Comparison of ENCODE assay signal across 12 cellular contexts in the genomic region with DNA sequence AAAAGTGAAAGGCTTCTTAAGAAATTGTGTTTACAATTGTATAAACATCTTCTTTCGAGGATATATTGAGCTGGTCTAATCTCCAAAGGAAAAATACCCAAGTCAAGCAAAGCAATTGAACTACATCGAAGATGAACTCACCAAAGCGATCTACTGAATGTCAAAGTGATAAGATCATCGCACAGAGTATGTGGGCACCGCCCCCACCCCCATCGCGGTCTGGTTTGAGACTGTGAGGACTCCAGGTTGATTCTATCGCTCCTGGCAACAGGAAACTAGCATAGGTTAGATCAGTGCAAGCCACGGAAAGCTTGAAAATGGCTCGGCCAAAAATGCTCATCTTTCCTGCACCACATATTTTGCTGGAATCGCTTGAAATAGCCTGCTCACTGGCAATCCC.
DNase-seq lines count a peak whose midpoint lies in the region; ATAC-seq and TF ChIP-seq lines count a peak whose summit lies in the region.
"Had no signal": no experiment of that assay in that cellular context is flagged by ENCODE, and none has a peak within 500 bp of the region (broad histone marks: within the 10 kb centered on the region; RNA-seq: fewer than 3 reads in every experiment).

No MANE protein-coding gene starts in this region.

- TF ChIP-seq CTCF in CD4-positive, alpha-beta T cell (IDR thresholded peaks at IDR 0.05): no peak
- no peak for TF ChIP-seq CTCF in osteocyte (IDR thresholded peaks at IDR 0.05)
- TF ChIP-seq CTCF in WTC11 (IDR thresholded peaks at IDR 0.05): no peak

- H3K4me3 Mint-ChIP-seq in CD4-positive, alpha-beta T cell: peak overlapping the region; percentile 68
- H3K4me3 Mint-ChIP-seq in activated naive CD4-positive, alpha-beta T cell treated with anti-CD3 and anti-CD28 coated beads, Interleukin-2, amount 10 ng/mL, durations not matched to agents 7 days and 5 days: no peak overlapping the region
- H3K4me3 Mint-ChIP-seq in osteocyte (ENCODE audit: unreplicated experiment): no peak overlapping the region
- no peak overlapping the region for H3K4me3 Mint-ChIP-seq in WTC11

- POLR2A ChIA-PET in CD4-positive, alpha-beta T cell (lab: Charles Lee): interaction anchor here (0.8 to 1.2 kb wide), 3 partner anchors 9 to 133 kb away, joined by 3 read pairs; a partner anchor contains a TSS
- POLR2A ChIA-PET in WTC11 (lab: Charles Lee): no interaction called here

- intact Hi-C loops in CD4-positive, alpha-beta T cell (cut with DNase I, micrococcal nuclease): no loop called here

- ATAC-seq in CD4-positive, alpha-beta T cell (ENCODE audit: poor library complexity): peak; percentile 96
- no peak for ATAC-seq in WTC11

- no peak overlapping the region for H3K27ac ChIP-seq in CD4-positive, alpha-beta T cell (ENCODE audit: low read depth, low read length)
- H3K27ac ChIP-seq: coronary artery had no signal

- no peaks in the 10 kb centered on the region for H3K9me3 Mint-ChIP-seq in CD4-positive, alpha-beta T cell
- no peaks in the 10 kb centered on the region for H3K9me3 Mint-ChIP-seq in activated naive CD4-positive, alpha-beta T cell treated with anti-CD3 and anti-CD28 coated beads, Interleukin-2, amount 10 ng/mL, durations not matched to agents 7 days and 5 days
- H3K9me3 Mint-ChIP-seq in osteocyte (ENCODE audit: unreplicated experiment) (no peaks in the 10 kb centered on the region), WTC11 (no peaks in the 10 kb centered on the region)

- H3K27ac Mint-ChIP-seq in CD4-positive, alpha-beta T cell: peak overlapping the region; percentile 74
- H3K27ac Mint-ChIP-seq in activated naive CD4-positive, alpha-beta T cell treated with anti-CD3 and anti-CD28 coated beads, Interleukin-2, amount 10 ng/mL, durations not matched to agents 7 days and 5 days: no peak overlapping the region
- H3K27ac Mint-ChIP-seq in osteocyte (ENCODE audit: unreplicated experiment) (no peak overlapping the region), WTC11 (no peak overlapping the region)

- CTCF ChIA-PET in CD4-positive, alpha-beta T cell (lab: Charles Lee): interaction anchor here (3.5 kb wide), 1 partner anchor 15 kb away, joined by 13 read pairs; no protein-coding TSS in a partner anchor
- CTCF ChIA-PET in activated naive CD4-positive, alpha-beta T cell treated with anti-CD3 and anti-CD28 coated beads, Interleukin-2, amount 10 ng/mL, durations not matched to agents 7 days and 5 days (lab: Charles Lee): interaction anchor here (1.3 to 1.4 kb wide), 2 partner anchors 11 to 15 kb away, joined by 3 to 5 read pairs; no protein-coding TSS in a partner anchor
- CTCF ChIA-PET in WTC11 (lab: Charles Lee): interaction anchor here (1.5 to 3.7 kb wide), 3 partner anchors 12 to 45 kb away, joined by 4 to 22 read pairs (median 7); no protein-coding TSS in a partner anchor

- DNase-seq in CD4-positive, alpha-beta T cell: peak; percentile 40 to 71 (median 60)
- peak; percentile 70 to 77 for DNase-seq in activated CD4-positive, alpha-beta T cell treated with anti-CD3 and anti-CD28 coated beads, Interleukin-2, amount 50 U/mL, for 48 hours
- DNase-seq in activated naive CD4-positive, alpha-beta T cell treated with anti-CD3 and anti-CD28 coated beads, Interleukin-2, amount 10 ng/mL, durations not matched to agents 7 days and 5 days: peak; percentile 69
- peak; percentile 41 to 44 for DNase-seq in stimulated activated CD4-positive, alpha-beta T cell treated with anti-CD3 and anti-CD28 coated beads, Interleukin-1b, Interleukin-23, amount 100 ng/mL, for 4 hours (ENCODE audit: low read depth in 2 of 2)
- DNase-seq in NCI-H2107 (lab: John Stamatoyannopoulos, UW) (no peak), osteocyte (ENCODE audit: extremely low spot score, unreplicated experiment) (no peak), WTC11 (ENCODE audit: low spot score) (no peak), occipital lobe (lab: John Stamatoyannopoulos, UW) (no peak)
- DNase-seq: kidney, MM.1S, NCI-H446 had no signal

- peaks cover 8% of the 10 kb centered on the region for H3K27me3 Mint-ChIP-seq in CD4-positive, alpha-beta T cell
- H3K27me3 Mint-ChIP-seq in activated naive CD4-positive, alpha-beta T cell treated with anti-CD3 and anti-CD28 coated beads, Interleukin-2, amount 10 ng/mL, durations not matched to agents 7 days and 5 days: peaks cover 45% of the 10 kb centered on the region
- H3K27me3 Mint-ChIP-seq in osteocyte (ENCODE audit: unreplicated experiment): peaks cover 19% of the 10 kb centered on the region
- no peaks in the 10 kb centered on the region; the same call in 1 of the 2 replicates for H3K27me3 Mint-ChIP-seq in WTC11 (ENCODE audit: low read depth)

- no peaks in the 10 kb centered on the region for H3K9me3 ChIP-seq in CD4-positive, alpha-beta T cell (ENCODE audit: control insufficient read depth, low read length)

- H3K4me1 Mint-ChIP-seq in CD4-positive, alpha-beta T cell (ENCODE audit: low read depth): peaks cover 52% of the 10 kb centered on the region
- H3K4me1 Mint-ChIP-seq in activated naive CD4-positive, alpha-beta T cell treated with anti-CD3 and anti-CD28 coated beads, Interleukin-2, amount 10 ng/mL, durations not matched to agents 7 days and 5 days: peaks cover 37% of the 10 kb centered on the region
- peaks cover 12% of the 10 kb centered on the region for H3K4me1 Mint-ChIP-seq in osteocyte (ENCODE audit: unreplicated experiment)
- H3K4me1 Mint-ChIP-seq in WTC11: peaks cover 24% of the 10 kb centered on the region

- H3K27me3 ChIP-seq in CD4-positive, alpha-beta T cell (ENCODE audit: control insufficient read depth, insufficient read depth, low read length): peaks cover 3% of the 10 kb centered on the region

- H3K36me3 Mint-ChIP-seq in CD4-positive, alpha-beta T cell (ENCODE audit: low read depth): no peaks in the 10 kb centered on the region
- no peaks in the 10 kb centered on the region for H3K36me3 Mint-ChIP-seq in activated naive CD4-positive, alpha-beta T cell treated with anti-CD3 and anti-CD28 coated beads, Interleukin-2, amount 10 ng/mL, durations not matched to agents 7 days and 5 days
- H3K36me3 Mint-ChIP-seq in osteocyte (ENCODE audit: unreplicated experiment) (no peaks in the 10 kb centered on the region), WTC11 (no peaks in the 10 kb centered on the region)

TF ChIP-seq in WTC11, 78 proteins besides CTCF, POLR2A, EP300 and RAD21:
- TF ChIP-seq ZNF121 (CRISPR knock-in tag; IDR thresholded peaks at IDR 0.05) (no peak), KAT7 (CRISPR knock-in tag; IDR thresholded peaks at IDR 0.05; ENCODE audit: borderline replicate concordance) (no peak), ZNF671 (CRISPR knock-in tag; IDR thresholded peaks at IDR 0.05) (no peak), ZNF396 (CRISPR knock-in tag; IDR thresholded peaks at IDR 0.05; ENCODE audit: borderline replicate concordance) (no peak), TCF7 (CRISPR knock-in tag; IDR thresholded peaks at IDR 0.05; ENCODE audit: low read depth) (no peak), GRHL2 (CRISPR knock-in tag; IDR thresholded peaks at IDR 0.05; ENCODE audit: insufficient replicate concordance, severe bottlenecking) (no peak)
- TF ChIP-seq, protein P1, sequence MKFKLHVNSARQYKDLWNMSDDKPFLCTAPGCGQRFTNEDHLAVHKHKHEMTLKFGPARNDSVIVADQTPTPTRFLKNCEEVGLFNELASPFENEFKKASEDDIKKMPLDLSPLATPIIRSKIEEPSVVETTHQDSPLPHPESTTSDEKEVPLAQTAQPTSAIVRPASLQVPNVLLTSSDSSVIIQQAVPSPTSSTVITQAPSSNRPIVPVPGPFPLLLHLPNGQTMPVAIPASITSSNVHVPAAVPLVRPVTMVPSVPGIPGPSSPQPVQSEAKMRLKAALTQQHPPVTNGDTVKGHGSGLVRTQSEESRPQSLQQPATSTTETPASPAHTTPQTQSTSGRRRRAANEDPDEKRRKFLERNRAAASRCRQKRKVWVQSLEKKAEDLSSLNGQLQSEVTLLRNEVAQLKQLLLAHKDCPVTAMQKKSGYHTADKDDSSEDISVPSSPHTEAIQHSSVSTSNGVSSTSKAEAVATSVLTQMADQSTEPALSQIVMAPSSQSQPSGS (CRISPR knock-in tag; IDR thresholded peaks at IDR 0.05; ENCODE audit: borderline replicate concordance, low read depth): no peak

Comparison
In these comparisons a context has a peak if more than half of its experiments do, and no peak if none do; other contexts are left out.
1. DNase-seq: peak in CD4-positive, alpha-beta T cell (10 of 10), activated CD4-positive, alpha-beta T cell treated with anti-CD3 and anti-CD28 coated beads, Interleukin-2, amount 50 U/mL, for 48 hours (2 of 2), activated naive CD4-positive, alpha-beta T cell treated with anti-CD3 and anti-CD28 coated beads, Interleukin-2, amount 10 ng/mL, durations not matched to agents 7 days and 5 days (single experiment) and stimulated activated CD4-positive, alpha-beta T cell treated with anti-CD3 and anti-CD28 coated beads, Interleukin-1b, Interleukin-23, amount 100 ng/mL, for 4 hours (2 of 2); none in NCI-H2107 (single experiment), osteocyte (single experiment), WTC11 (single experiment) and occipital lobe (single experiment).